Comparison of ENCODE assay signal across 12 cellular contexts in the genomic region with DNA sequence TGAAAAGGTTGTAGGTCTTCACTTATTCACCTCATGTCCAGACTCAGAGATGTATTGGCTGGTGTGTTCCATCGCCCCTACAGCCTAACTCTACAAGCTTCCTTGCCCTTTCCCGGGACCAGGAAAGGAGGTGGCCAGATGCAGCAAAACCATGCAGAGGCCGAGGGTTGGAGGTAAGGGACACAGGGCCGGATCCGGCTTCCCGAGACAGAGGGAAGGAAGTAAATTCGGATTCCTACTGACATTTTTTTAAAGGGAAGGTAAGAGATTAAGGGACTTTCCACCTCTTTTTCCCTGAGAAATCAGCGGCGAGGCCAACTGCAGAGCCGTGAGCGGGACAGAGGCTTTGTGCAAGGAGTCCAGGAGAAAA. TPM values are rescaled to one million over a fixed set of nuclear protein-coding genes. Genes with fewer than 3 reads are reported as not detected.
DNase-seq lines count a peak whose midpoint lies in the region; ATAC-seq, FAIRE-seq and TF ChIP-seq lines count a peak whose summit lies in the region.
"Had no signal": no experiment of that assay in that cellular context is flagged by ENCODE, and none has a peak within 500 bp of the region (broad histone marks: within the 10 kb centered on the region; RNA-seq: fewer than 3 reads in every experiment).

No MANE protein-coding gene starts in this region.

- no peaks in the 10 kb centered on the region for H3K4me1 Mint-ChIP-seq in T-helper 2 cell treated with Interferon-gamma antibody and Interleukin-4, amounts not matched to agents 5 μg/mL and 100 μg/mL, for 36 hours (ENCODE audit: low read depth)
- H3K4me1 Mint-ChIP-seq in endothelial cell (ENCODE audit: unreplicated experiment) = peaks cover 6% of the 10 kb centered on the region

- no peak overlapping the region for H3K9ac ChIP-seq in rectal smooth muscle tissue (ENCODE audit: low read length)

- no peaks in the 10 kb centered on the region for H3K36me3 Mint-ChIP-seq in T-helper 2 cell treated with Interferon-gamma antibody and Interleukin-4, amounts not matched to agents 5 μg/mL and 100 μg/mL, for 36 hours (ENCODE audit: low read depth)
- peaks cover 3% of the 10 kb centered on the region for H3K36me3 Mint-ChIP-seq in endothelial cell (ENCODE audit: low read depth, unreplicated experiment)

- CTCF ChIA-PET in Panc1 (lab: Charles Lee) = no interaction called here

- POLR2A ChIA-PET in Panc1 (lab: Charles Lee) = no interaction called here

- no peaks in the 10 kb centered on the region for H3K36me3 ChIP-seq in Panc1 (ENCODE audit: control insufficient read depth, insufficient read depth, low read length)
- H3K36me3 ChIP-seq in rectal smooth muscle tissue (ENCODE audit: control insufficient read depth, insufficient read depth, low read length) = no peaks in the 10 kb centered on the region
- H3K36me3 ChIP-seq: thoracic aorta had no signal

- peak overlapping the region; percentile 50 for H3K4me3 Mint-ChIP-seq in T-helper 2 cell treated with Interferon-gamma antibody and Interleukin-4, amounts not matched to agents 5 μg/mL and 100 μg/mL, for 36 hours
- H3K4me3 Mint-ChIP-seq in endothelial cell (ENCODE audit: unreplicated experiment) = peak overlapping the region; percentile 47

- no peaks in the 10 kb centered on the region for H3K4me1 ChIP-seq in Panc1 (ENCODE audit: control insufficient read depth, insufficient read depth, low read length)
- H3K4me1 ChIP-seq in rectal smooth muscle tissue (ENCODE audit: control insufficient read depth, insufficient read depth, low read length) = no peaks in the 10 kb centered on the region

- no peak for FAIRE-seq in urothelium cell line (lab: Jason Lieb, UNC)
- FAIRE-seq: colon had no signal

- intact Hi-C loops in Panc1 (cut with micrococcal nuclease; ENCODE audit: unreplicated experiment) = no loop called here

- ATAC-seq in Panc1 = peak; percentile 46
- ATAC-seq in HG03469 (IDR thresholded peaks at IDR 0.05; ENCODE audit: unreplicated experiment) = no peak

- H3K4me3 ChIP-seq in Panc1 (ENCODE audit: low read depth in 2 of 2, low read length in 2 of 2) (peak overlapping the region; percentile 39 to 46), rectal smooth muscle tissue (ENCODE audit: low read length) (peak overlapping the region; percentile 36)
- H3K4me3 ChIP-seq: thoracic aorta had no signal

- H3K27me3 ChIP-seq in Panc1 (ENCODE audit: control insufficient read depth, insufficient read depth, low read length) (peaks cover 3% of the 10 kb centered on the region), rectal smooth muscle tissue (ENCODE audit: control insufficient read depth, insufficient read depth, low read length) (peaks cover 10% of the 10 kb centered on the region)

- no peak overlapping the region for H3K27ac Mint-ChIP-seq in T-helper 2 cell treated with Interferon-gamma antibody and Interleukin-4, amounts not matched to agents 5 μg/mL and 100 μg/mL, for 36 hours
- H3K27ac Mint-ChIP-seq in endothelial cell (ENCODE audit: unreplicated experiment) = no peak overlapping the region

- no peak for DNase-seq in T-helper 2 cell treated with Interferon-gamma antibody and Interleukin-4, amounts not matched to agents 5 μg/mL and 100 μg/mL, for 36 hours (ENCODE audit: low spot score)
- DNase-seq in T-helper 2 cell = no peak
- DNase-seq in Panc1 (ENCODE audit: low read depth, low spot score) = no peak
- no peak for DNase-seq in endothelial cell (ENCODE audit: low spot score)
- DNase-seq in SKM-1 (lab: John Stamatoyannopoulos, UW; ENCODE audit: unreplicated experiment) = no peak
- no peak for DNase-seq in urothelium cell line (ENCODE audit: low spot score)
- DNase-seq: NCI-H524 treated with DMSO at 0.1 percent for 48 hours had no signal

- peaks cover 34% of the 10 kb centered on the region for H3K27me3 Mint-ChIP-seq in T-helper 2 cell treated with Interferon-gamma antibody and Interleukin-4, amounts not matched to agents 5 μg/mL and 100 μg/mL, for 36 hours (ENCODE audit: low read depth)
- H3K27me3 Mint-ChIP-seq in endothelial cell (ENCODE audit: unreplicated experiment) = peaks cover 15% of the 10 kb centered on the region

- no peaks in the 10 kb centered on the region for H3K9me3 Mint-ChIP-seq in T-helper 2 cell treated with Interferon-gamma antibody and Interleukin-4, amounts not matched to agents 5 μg/mL and 100 μg/mL, for 36 hours
- H3K9me3 Mint-ChIP-seq in endothelial cell (ENCODE audit: unreplicated experiment) = no peaks in the 10 kb centered on the region

- in situ Hi-C loops in Panc1 (cut with HindIII; ENCODE audit: low pct_unique_long_range_greater_than_20kb, low sequenced_read_pairs) = no loop called here

- H3K27ac ChIP-seq in Panc1 (ENCODE audit: low read length) = no peak overlapping the region
- no peak overlapping the region for H3K27ac ChIP-seq in rectal smooth muscle tissue (ENCODE audit: low read depth, low read length)
- H3K27ac ChIP-seq: thoracic aorta had no signal

- no TSS peak for BruUV-seq in Panc1 (replicated peaks; lab: Mats Ljungman, UMichigan)

- H3K9me3 ChIP-seq in Panc1 (ENCODE audit: control insufficient read depth, insufficient read depth, low read depth, low read length) = no peaks in the 10 kb centered on the region
- H3K9me3 ChIP-seq: thoracic aorta had no signal

- TF ChIP-seq CTCF in Panc1 (IDR thresholded peaks at IDR 0.05) (no peak), endothelial cell (IDR thresholded peaks at IDR 0.05; ENCODE audit: unreplicated experiment) (no peak)

RNA-seq across cellular contexts. Expression of a gene that starts 12.7 kb away (rescaled TPM):
- total RNA-seq in Panc1 (2021; ENCODE audit: unreplicated experiment) (2.8 TPM), endothelial cell (ENCODE audit: unreplicated experiment) (0.13 TPM)
- 2.3 TPM for polyA plus RNA-seq in Panc1 (2012; ENCODE audit: insufficient read length)
- total RNA-seq: H4, thoracic aorta had no signal

RNA-seq across cellular contexts. Expression of a gene that starts 41.4 kb away (rescaled TPM):
- total RNA-seq in Panc1 (2021; ENCODE audit: unreplicated experiment) (29.7 TPM), endothelial cell (ENCODE audit: unreplicated experiment) (0.36 TPM)
- 33.5 TPM for polyA plus RNA-seq in Panc1 (2012; ENCODE audit: insufficient read length)

RNA-seq across cellular contexts. Expression of a gene that starts 55.4 kb away (rescaled TPM):
- 77.2 TPM for total RNA-seq in Panc1 (2021; ENCODE audit: unreplicated experiment)
- polyA plus RNA-seq in Panc1 (2012; ENCODE audit: insufficient read length) = 104 TPM
- total RNA-seq in endothelial cell (ENCODE audit: unreplicated experiment) = 29.4 TPM

RNA-seq across cellular contexts. Expression of a gene that starts 55.8 kb away (rescaled TPM):
- total RNA-seq in Panc1 (2021; ENCODE audit: unreplicated experiment) (24.0 TPM), endothelial cell (ENCODE audit: unreplicated experiment) (11.9 TPM)
- polyA plus RNA-seq in Panc1 (2012; ENCODE audit: insufficient read length) = 22.5 TPM

RNA-seq across cellular contexts. Expression of a gene that starts 59.9 kb away (rescaled TPM):
- total RNA-seq in Panc1 (2021; ENCODE audit: unreplicated experiment) (56.5 TPM), endothelial cell (ENCODE audit: unreplicated experiment) (7.8 TPM)
- polyA plus RNA-seq in Panc1 (2012; ENCODE audit: insufficient read length) = 30.1 TPM

Comparison
In these comparisons a context has a peak if more than half of its experiments do, and no peak if none do; other contexts are left out.
1. RNA of a gene that starts 41.4 kb away (total RNA-seq): 29.7 TPM in Panc1 (single experiment); 0.36 TPM in endothelial cell (single experiment); every median in the first group is over 10 times any median in the second.